Comparison of ENCODE assay signal across 8 cellular contexts in the genomic region with DNA sequence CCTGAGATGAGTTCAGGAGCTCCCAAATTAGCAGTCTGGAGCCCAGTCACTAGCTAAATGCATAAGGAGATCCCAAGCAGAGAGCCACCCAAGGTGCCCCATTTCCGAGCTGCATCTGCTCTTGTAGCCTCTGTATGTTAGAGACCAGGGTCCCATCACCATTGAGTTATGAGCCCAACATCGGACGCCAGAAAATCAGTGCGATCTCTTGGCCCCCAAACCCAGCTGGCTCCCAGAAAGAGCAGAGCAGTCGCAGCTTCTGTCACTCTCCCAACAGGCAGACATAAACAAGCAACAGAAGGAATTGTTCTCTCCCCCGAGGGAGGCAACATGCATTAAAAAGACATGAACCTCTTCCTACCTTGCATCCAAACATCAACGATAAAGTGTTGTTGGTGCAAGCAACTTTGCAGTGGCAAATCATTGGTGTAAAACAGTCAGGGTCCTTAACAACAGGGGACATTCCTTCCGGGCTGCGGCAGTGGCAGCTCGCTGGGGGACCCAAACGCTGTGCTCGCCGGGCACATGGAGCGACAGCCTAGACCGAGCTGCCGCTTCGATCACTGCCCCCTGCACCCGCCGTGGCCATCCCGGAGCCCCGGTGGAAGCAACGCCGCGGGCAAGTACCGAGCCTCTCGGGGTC.
A peak's percentile ranks its signal among the peaks of the same experiment; 100 is the strongest.
DNase-seq lines count a peak whose midpoint lies in the region; ATAC-seq and TF ChIP-seq lines count a peak whose summit lies in the region.

No MANE protein-coding gene starts in this region.

- TF ChIP-seq CTCF in Caco-2 (IDR thresholded peaks at IDR 0.05; ENCODE audit: insufficient read depth in 1 of 2, low read depth in 1 of 2, low read length in 1 of 2, severe bottlenecking in 1 of 2, unreplicated experiment in 1 of 2) (no peak), Peyer's patch (IDR thresholded peaks at IDR 0.05) (no peak), fibroblast of lung (conservative IDR thresholded peaks at IDR 0.05 in 1 of 2, IDR thresholded peaks at IDR 0.05 in 1 of 2; ENCODE audit: low read depth in 1 of 2, low read length in 2 of 2) (no peak), osteoblast (IDR thresholded peaks at IDR 0.05; ENCODE audit: extremely low read depth, low read depth, low read length) (no peak)

- POLR2A ChIA-PET in Caco-2 (lab: Charles Lee): no interaction called here

- no peaks in the 10 kb centered on the region for H3K79me2 ChIP-seq in fibroblast of lung (ENCODE audit: control insufficient read depth, insufficient read depth, low read length)
- H3K79me2 ChIP-seq in osteoblast (ENCODE audit: insufficient read depth, low read length): no peaks in the 10 kb centered on the region

- H3K27ac ChIP-seq in Peyer's patch (no peak overlapping the region), fibroblast of lung (ENCODE audit: insufficient read depth, low read length) (no peak overlapping the region), osteoblast (ENCODE audit: low read depth, low read length) (no peak overlapping the region)

- H3K9me3 ChIP-seq in Caco-2 (no peaks in the 10 kb centered on the region), Peyer's patch (no peaks in the 10 kb centered on the region), fibroblast of lung (ENCODE audit: control insufficient read depth, insufficient read depth, low read depth, low read length) (no peaks in the 10 kb centered on the region), osteoblast (ENCODE audit: low read depth, low read length) (no peaks in the 10 kb centered on the region)

- no TSS peak for BruUV-seq in Caco-2 (replicated peaks; lab: Mats Ljungman, UMichigan)

- H3K4me2 ChIP-seq in fibroblast of lung (ENCODE audit: extremely low read depth, insufficient read depth, low read length) (peak overlapping the region; percentile 48), osteoblast (ENCODE audit: insufficient read depth, low read length) (peak overlapping the region; percentile 56)

- TF ChIP-seq POLR2A in Peyer's patch (IDR thresholded peaks at IDR 0.05): no peak

- no peaks in the 10 kb centered on the region for H3K4me1 Mint-ChIP-seq in Caco-2 (ENCODE audit: low read depth, unreplicated experiment)

- H3K36me3 ChIP-seq in Caco-2 (ENCODE audit: control insufficient read depth, insufficient read depth, low read length) (no peaks in the 10 kb centered on the region), Peyer's patch (no peaks in the 10 kb centered on the region), fibroblast of lung (ENCODE audit: control insufficient read depth, insufficient read depth, low read length) (no peaks in the 10 kb centered on the region), osteoblast (ENCODE audit: insufficient read depth, low read length) (no peaks in the 10 kb centered on the region)

- H3K27me3 ChIP-seq in Caco-2 (replicated peaks; ENCODE audit: control insufficient read depth, insufficient read depth, low read length) (peaks cover 3% of the 10 kb centered on the region; the same call in 1 of the 2 replicates), Peyer's patch (no peaks in the 10 kb centered on the region), fibroblast of lung (ENCODE audit: control insufficient read depth, insufficient read depth, low read length) (peaks cover 5% of the 10 kb centered on the region), osteoblast (ENCODE audit: insufficient read depth, low read length) (no peaks in the 10 kb centered on the region)

- no peaks in the 10 kb centered on the region for H4K20me1 ChIP-seq in fibroblast of lung (ENCODE audit: control insufficient read depth, extremely low read depth, insufficient read depth, low read length)
- no peaks in the 10 kb centered on the region for H4K20me1 ChIP-seq in osteoblast (ENCODE audit: insufficient read depth, low read length)

- H3K9me3 Mint-ChIP-seq in Caco-2 (ENCODE audit: unreplicated experiment): no peaks in the 10 kb centered on the region

- intact Hi-C loops in Caco-2 (cut with micrococcal nuclease; ENCODE audit: unreplicated experiment): loop anchor here (10.0 kb wide), 1 partner anchor 335 kb away; no protein-coding TSS in a partner anchor

- H3K36me3 Mint-ChIP-seq in Caco-2 (ENCODE audit: insufficient read depth, unreplicated experiment): no peaks in the 10 kb centered on the region

- H2AFZ ChIP-seq in fibroblast of lung (ENCODE audit: low read length) (peak overlapping the region; percentile 10), osteoblast (ENCODE audit: low read length) (peak overlapping the region; percentile 4)

- H3K4me3 ChIP-seq in Caco-2 (ENCODE audit: low read depth, low read length): no peak overlapping the region
- peak overlapping the region in 3 of 4 donors; percentile 35 to 49 (median 45) for H3K4me3 ChIP-seq in Peyer's patch
- H3K4me3 ChIP-seq in fibroblast of lung (replicated peaks in 1 of 4; ENCODE audit: control extremely low read depth in 1 of 4, insufficient read depth in 1 of 4, low read depth in 3 of 4, low read length in 4 of 4): peak overlapping the region in 2 of 4 experiments; percentile 29 to 45
- peak overlapping the region; percentile 35 for H3K4me3 ChIP-seq in osteoblast (ENCODE audit: insufficient read depth, low read length)

- H3K4me3 Mint-ChIP-seq in Caco-2 (ENCODE audit: unreplicated experiment): peak overlapping the region; percentile 49

- CTCF ChIA-PET in Caco-2 (lab: Charles Lee): interaction anchor here (1.7 kb wide), 1 partner anchor 162 kb away, joined by 7 read pairs; no protein-coding TSS in a partner anchor

- H3K27ac Mint-ChIP-seq in Caco-2 (ENCODE audit: unreplicated experiment): no peak overlapping the region

- H3K4me1 ChIP-seq in Caco-2: no peaks in the 10 kb centered on the region
- H3K4me1 ChIP-seq in Peyer's patch: no peaks in the 10 kb centered on the region
- H3K4me1 ChIP-seq in fibroblast of lung (ENCODE audit: control insufficient read depth, extremely low read depth, insufficient read depth, low read length): no peaks in the 10 kb centered on the region
- H3K4me1 ChIP-seq in osteoblast (ENCODE audit: insufficient read depth, low read length): no peaks in the 10 kb centered on the region

- H3K27me3 Mint-ChIP-seq in Caco-2 (ENCODE audit: insufficient read depth, unreplicated experiment): peaks cover 21% of the 10 kb centered on the region

- no peak for ATAC-seq in HG03571 (IDR thresholded peaks at IDR 0.05; ENCODE audit: unreplicated experiment)
- ATAC-seq in HG02623 (IDR thresholded peaks at IDR 0.05; ENCODE audit: unreplicated experiment): no peak
- ATAC-seq in HG03097 (IDR thresholded peaks at IDR 0.05; ENCODE audit: low FRiP score, unreplicated experiment): no peak

- DNase-seq in Caco-2 (no peak), Peyer's patch (peak in 1 of 3 donors; percentile 40), fibroblast of lung (ENCODE audit: low read depth in 2 of 2) (no peak), osteoblast (ENCODE audit: insufficient read length, low spot score, missing footprints) (no peak), activated gamma-delta T cell treated with Interleukin-2 at 50 U/mL for 16 hours (no peak)

- H3K9ac ChIP-seq in fibroblast of lung (ENCODE audit: insufficient read depth, low read length): no peak overlapping the region
